1 cellular context compared by ENCODE assay signal in the genomic region with DNA sequence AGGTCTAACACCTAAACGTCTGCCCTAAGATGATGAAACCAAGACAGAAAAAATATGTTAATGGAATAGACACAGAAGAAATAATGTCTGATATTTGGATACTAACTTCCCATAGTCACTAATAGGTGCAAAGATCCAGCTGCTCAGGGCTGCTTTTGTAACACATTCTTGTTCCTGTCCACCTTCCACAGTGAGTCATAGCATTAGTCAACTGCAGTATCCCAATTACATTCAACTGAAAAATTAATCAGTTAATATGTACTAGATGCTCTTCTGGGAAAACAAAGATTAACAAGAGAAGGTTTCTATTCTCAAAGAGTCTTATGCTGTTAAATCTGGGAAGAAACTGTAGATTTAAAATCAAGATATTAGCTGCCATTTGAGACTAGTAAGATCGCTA.
TF ChIP-seq lines count a peak whose summit lies in the region.

No MANE protein-coding gene starts in this region.

TF ChIP-seq in K562, 482 proteins besides CTCF, POLR2A, EP300 and RAD21 (continued from another document):
- no peak for TF ChIP-seq ZC3H11A (IDR thresholded peaks at IDR 0.05; ENCODE audit: low read depth, low read length)
- TF ChIP-seq MTA2 (IDR thresholded peaks at IDR 0.05; ENCODE audit: low read depth): no peak
